ENCODE assay signal across 29 cellular contexts in the genomic region with DNA sequence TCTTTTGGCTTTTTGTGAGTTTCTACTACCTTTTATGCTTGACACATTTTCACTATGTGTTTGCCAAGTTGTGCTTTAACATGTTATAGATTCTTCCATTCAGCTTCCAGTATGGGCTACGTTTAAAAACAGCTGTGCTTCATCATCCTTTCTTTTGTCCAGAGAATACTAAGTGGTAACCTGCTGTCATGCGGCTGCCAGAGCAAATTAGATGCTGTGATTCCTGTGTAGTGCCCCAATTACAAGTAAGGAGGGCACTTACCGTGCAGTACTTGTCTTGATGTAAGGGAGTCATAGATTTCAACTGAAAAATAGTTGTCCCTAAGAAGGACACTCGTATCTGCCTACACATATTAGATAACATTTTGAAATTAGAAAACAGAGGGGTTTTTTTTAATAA.
"Had no signal": no experiment of that assay in that cellular context is flagged by ENCODE, and none has a peak within 500 bp of the region (broad histone marks: within the 10 kb centered on the region; RNA-seq: fewer than 3 reads in every experiment).

No MANE protein-coding gene starts in this region.

- H3K9me3 Mint-ChIP-seq: activated CD4-positive, alpha-beta T cell treated with anti-CD3 and anti-CD28 coated beads, Interleukin-2, amount 10 ng/mL, durations not matched to agents 24 days and 14 days; dendritic cell treated with granulocyte-macrophage colony-stimulating factor and Interleukin-4, amounts not matched to agents 40 ng/mL and 50 ng/mL, for 4 days; endodermal cell had no signal

- H3K36me3 ChIP-seq: breast epithelium, heart left ventricle, lower lobe of right lung, neutrophil, ovary, prostate gland, sigmoid colon, thoracic aorta had no signal

- H3K4me1 ChIP-seq: breast epithelium, heart left ventricle, lower lobe of right lung, prostate gland, sigmoid colon had no signal

- DNase-seq: activated CD4-positive, alpha-beta memory T cell treated with anti-CD3 and anti-CD28 coated beads for 36 hours; activated CD4-positive, alpha-beta T cell treated with anti-CD3 and anti-CD28 coated beads, Interleukin-2, amount 10 ng/mL, durations not matched to agents 24 days and 14 days; activated CD4-positive, CD25-positive, alpha-beta regulatory T cell treated with anti-CD3 and anti-CD28 coated beads, Interleukin-2, amount 50 U/mL, for 72 hours; activated CD8-positive, alpha-beta memory T cell treated with anti-CD3 and anti-CD28 coated beads, Interleukin-2, amount 50 U/mL, for 48 hours; activated T-cell treated with anti-CD3 and anti-CD28 coated beads, Interleukin-2, amount 50 U/mL, for 24 hours; central memory CD4-positive, alpha-beta T cell; endodermal cell; foreskin fibroblast; heart left ventricle; hypothalamus; kidney glomerular epithelial cell; lower lobe of right lung; mesenchymal stem cell; ovary; sigmoid colon; small intestine; stimulated activated CD4-positive, alpha-beta T cell treated with anti-CD3 and anti-CD28 coated beads, Interleukin-4, amount 100 ng/mL, for 24 hours; T-helper 9 cell; trophoblast cell had no signal

- H3K27ac Mint-ChIP-seq: activated CD4-positive, alpha-beta memory T cell treated with anti-CD3 and anti-CD28 coated beads for 36 hours; activated CD4-positive, alpha-beta T cell treated with anti-CD3 and anti-CD28 coated beads, Interleukin-2, amount 10 ng/mL, durations not matched to agents 24 days and 14 days; activated naive CD4-positive, alpha-beta T cell treated with anti-CD3 and anti-CD28 coated beads, Interleukin-2, amount 50 U/mL, for 72 hours; activated T-cell treated with anti-CD3 and anti-CD28 coated beads, Interleukin-2, amount 50 U/mL, for 24 hours; activated T-helper 17 cell treated with anti-CD3 and anti-CD28 coated beads, Interleukin-2, amount 50 U/mL, for 72 hours; dendritic cell treated with granulocyte-macrophage colony-stimulating factor and Interleukin-4, amounts not matched to agents 40 ng/mL and 50 ng/mL, for 4 days; endodermal cell; natural killer cell treated with Interleukin-12 subunit alpha and Interleukin-12 subunit beta and Interleukin-15 and Interleukin-18, amount 100 ng/mL, for 72 hours; stimulated activated effector memory CD8-positive, alpha-beta T cell treated with anti-CD3 and anti-CD28 coated beads, Interleukin-12 subunit alpha, Interleukin-12 subunit beta, amount 100 ng/mL, for 72 hours; stimulated activated naive CD8-positive, alpha-beta T cell treated with anti-CD3 and anti-CD28 coated beads, Interleukin-15, Interleukin-2, amounts not matched to agents 100 ng/mL and 50 ng/mL, for 24 hours had no signal

- H3K36me3 Mint-ChIP-seq: activated CD4-positive, alpha-beta memory T cell treated with anti-CD3 and anti-CD28 coated beads for 36 hours; activated naive CD4-positive, alpha-beta T cell treated with anti-CD3 and anti-CD28 coated beads, Interleukin-2, amount 50 U/mL, for 72 hours; natural killer cell treated with Interleukin-12 subunit alpha and Interleukin-12 subunit beta and Interleukin-15 and Interleukin-18, amount 100 ng/mL, for 72 hours; stimulated activated effector memory CD8-positive, alpha-beta T cell treated with anti-CD3 and anti-CD28 coated beads, Interleukin-12 subunit alpha, Interleukin-12 subunit beta, amount 100 ng/mL, for 72 hours had no signal

- H3K27me3 Mint-ChIP-seq: activated CD4-positive, alpha-beta memory T cell treated with anti-CD3 and anti-CD28 coated beads for 36 hours; activated CD4-positive, alpha-beta T cell treated with anti-CD3 and anti-CD28 coated beads, Interleukin-2, amount 10 ng/mL, durations not matched to agents 24 days and 14 days; activated T-cell treated with anti-CD3 and anti-CD28 coated beads, Interleukin-2, amount 50 U/mL, for 24 hours; activated T-helper 17 cell treated with anti-CD3 and anti-CD28 coated beads, Interleukin-2, amount 50 U/mL, for 72 hours; dendritic cell treated with granulocyte-macrophage colony-stimulating factor and Interleukin-4, amounts not matched to agents 40 ng/mL and 50 ng/mL, for 4 days; natural killer cell treated with Interleukin-12 subunit alpha and Interleukin-12 subunit beta and Interleukin-15 and Interleukin-18, amount 100 ng/mL, for 72 hours; stimulated activated naive CD8-positive, alpha-beta T cell treated with anti-CD3 and anti-CD28 coated beads, Interleukin-15, Interleukin-2, amounts not matched to agents 100 ng/mL and 50 ng/mL, for 24 hours had no signal

- H3K27me3 ChIP-seq: breast epithelium, heart left ventricle, neutrophil, ovary, sigmoid colon had no signal

- H3K4me3 ChIP-seq: breast epithelium, heart left ventricle, lower lobe of right lung, ovary, prostate gland, sigmoid colon, thoracic aorta had no signal

- H3K4me1 Mint-ChIP-seq: activated CD4-positive, alpha-beta T cell treated with anti-CD3 and anti-CD28 coated beads, Interleukin-2, amount 10 ng/mL, durations not matched to agents 24 days and 14 days; activated T-helper 17 cell treated with anti-CD3 and anti-CD28 coated beads, Interleukin-2, amount 50 U/mL, for 72 hours; endodermal cell; stimulated activated effector memory CD8-positive, alpha-beta T cell treated with anti-CD3 and anti-CD28 coated beads, Interleukin-12 subunit alpha, Interleukin-12 subunit beta, amount 100 ng/mL, for 72 hours had no signal

- H3K27ac ChIP-seq: breast epithelium, heart left ventricle, lower lobe of right lung, neutrophil, ovary, prostate gland, sigmoid colon, thoracic aorta had no signal

- H3K9me3 ChIP-seq: breast epithelium, heart left ventricle, lower lobe of right lung, neutrophil, ovary, prostate gland, sigmoid colon, thoracic aorta had no signal

- H3K4me3 Mint-ChIP-seq: activated CD4-positive, alpha-beta memory T cell treated with anti-CD3 and anti-CD28 coated beads for 36 hours; activated CD4-positive, alpha-beta T cell treated with anti-CD3 and anti-CD28 coated beads, Interleukin-2, amount 10 ng/mL, durations not matched to agents 24 days and 14 days; activated T-cell treated with anti-CD3 and anti-CD28 coated beads, Interleukin-2, amount 50 U/mL, for 24 hours; activated T-helper 17 cell treated with anti-CD3 and anti-CD28 coated beads, Interleukin-2, amount 50 U/mL, for 72 hours; dendritic cell treated with granulocyte-macrophage colony-stimulating factor and Interleukin-4, amounts not matched to agents 40 ng/mL and 50 ng/mL, for 4 days; endodermal cell; natural killer cell treated with Interleukin-12 subunit alpha and Interleukin-12 subunit beta and Interleukin-15 and Interleukin-18, amount 100 ng/mL, for 72 hours; stimulated activated effector memory CD8-positive, alpha-beta T cell treated with anti-CD3 and anti-CD28 coated beads, Interleukin-12 subunit alpha, Interleukin-12 subunit beta, amount 100 ng/mL, for 72 hours; stimulated activated naive CD8-positive, alpha-beta T cell treated with anti-CD3 and anti-CD28 coated beads, Interleukin-15, Interleukin-2, amounts not matched to agents 100 ng/mL and 50 ng/mL, for 24 hours had no signal
